ENCODE assay signal across 25 cellular contexts in genomic region chr14:86420131-86420530, GRCh38.
"Had no signal": no experiment of that assay in that cellular context is flagged by ENCODE, and none has a peak within 500 bp of the region (broad histone marks: within the 10 kb centered on the region; RNA-seq: fewer than 3 reads in every experiment).

No MANE protein-coding gene starts in this region.

- H3K4me3 ChIP-seq: gastroesophageal sphincter, heart left ventricle, hepatocyte, lung, mucosa of descending colon, ovary, right lobe of liver, smooth muscle cell, testis, tibial artery had no signal

- H3K27me3 ChIP-seq: foreskin keratinocyte, gastroesophageal sphincter, heart left ventricle, hepatocyte, ovary, right lobe of liver, testis, tibial artery had no signal

- H3K9me3 ChIP-seq: gastroesophageal sphincter, heart left ventricle, ovary, right lobe of liver, testis, tibial artery had no signal

- H3K79me2 ChIP-seq: hepatocyte had no signal

- H3K27ac ChIP-seq: foreskin keratinocyte, gastroesophageal sphincter, heart left ventricle, hepatocyte, ovary, right lobe of liver, testis, tibial artery had no signal

- H2AFZ ChIP-seq: hepatocyte had no signal

- H3K36me3 ChIP-seq: gastroesophageal sphincter, heart left ventricle, ovary, right lobe of liver, tibial artery had no signal

- ATAC-seq: effector memory CD8-positive, alpha-beta T cell; foreskin keratinocyte; gastroesophageal sphincter; heart left ventricle; left lobe of liver; mucosa of descending colon; naive thymus-derived CD4-positive, alpha-beta T cell; right lobe of liver; stimulated activated naive CD8-positive, alpha-beta T cell treated with anti-CD3 and anti-CD28 coated beads, Interleukin-15, amount 100 ng/mL, for 72 hours had no signal

- H3K4me2 ChIP-seq: hepatocyte, smooth muscle cell had no signal

- DNase-seq: cortex of kidney; effector memory CD8-positive, alpha-beta T cell; foreskin keratinocyte; heart left ventricle; kidney; mesenchymal stem cell; mucosa of descending colon; naive thymus-derived CD4-positive, alpha-beta T cell; nephron progenitor cell; nucleus accumbens; ovary; right lobe of liver; stimulated activated CD4-positive, alpha-beta T cell treated with anti-CD3 and anti-CD28 coated beads, Interleukin-12 subunit alpha, Interleukin-12 subunit beta, amount 100 ng/mL, for 4 hours; stimulated activated CD4-positive, alpha-beta T cell treated with anti-CD3 and anti-CD28 coated beads, Interleukin-1b, Interleukin-23, amount 100 ng/mL, for 48 hours; stimulated activated CD4-positive, alpha-beta T cell treated with anti-CD3 and anti-CD28 coated beads, Interleukin-4, amount 100 ng/mL, for 1 hour; stimulated activated CD8-positive, alpha-beta memory T cell treated with anti-CD3 and anti-CD28 coated beads, Interleukin-4, amount 100 ng/mL, for 48 hours; stimulated activated naive CD4-positive, alpha-beta T cell; stimulated activated naive CD8-positive, alpha-beta T cell treated with anti-CD3 and anti-CD28 coated beads, Interleukin-15, amount 100 ng/mL, for 72 hours; testis; tibial artery had no signal

- H3K4me1 ChIP-seq: foreskin keratinocyte, gastroesophageal sphincter, heart left ventricle, right lobe of liver, testis, tibial artery had no signal
